Comparison of ENCODE assay signal across 26 cellular contexts in genomic region chr5:160614136-160614535, GRCh38.
"Had no signal": no experiment of that assay in that cellular context is flagged by ENCODE, and none has a peak within 500 bp of the region (broad histone marks: within the 10 kb centered on the region; RNA-seq: fewer than 3 reads in every experiment).

No MANE protein-coding gene starts in this region.

- H3K4me2 ChIP-seq: hepatocyte had no signal

- H3K9me3 ChIP-seq: esophagus squamous epithelium had no signal

- H3K27me3 Mint-ChIP-seq: activated CD4-positive, alpha-beta memory T cell treated with anti-CD3 and anti-CD28 coated beads, Interleukin-2, amount 10 ng/mL, durations not matched to agents 7 days and 5 days; activated T-cell treated with anti-CD3 and anti-CD28 coated beads, Interleukin-2, amount 50 U/mL, for 24 hours had no signal

- H2AFZ ChIP-seq: hepatocyte had no signal

- H3K27me3 ChIP-seq: brain microvascular endothelial cell, esophagus squamous epithelium, gastroesophageal sphincter, hepatocyte had no signal

- H3K36me3 Mint-ChIP-seq: activated naive CD4-positive, alpha-beta T cell treated with anti-CD3 and anti-CD28 coated beads, Interleukin-2, amount 10 ng/mL, durations not matched to agents 7 days and 5 days; activated naive CD8-positive, alpha-beta T cell; WTC11 had no signal

- ATAC-seq: activated T-cell treated with anti-CD3 and anti-CD28 coated beads, Interleukin-2, amount 50 U/mL, for 72 hours; gastroesophageal sphincter; heart right ventricle; WTC11 had no signal

- H3K4me3 ChIP-seq: esophagus squamous epithelium, gastroesophageal sphincter, heart right ventricle, hepatocyte had no signal

- H3K79me2 ChIP-seq: hepatocyte had no signal

- H3K4me1 Mint-ChIP-seq: activated CD4-positive, alpha-beta memory T cell treated with anti-CD3 and anti-CD28 coated beads, Interleukin-2, amount 10 ng/mL, durations not matched to agents 7 days and 5 days; activated CD4-positive, alpha-beta T cell treated with anti-CD3 and anti-CD28 coated beads, Interleukin-2, amount 10 ng/mL, durations not matched to agents 7 days and 5 days; activated naive CD4-positive, alpha-beta T cell treated with anti-CD3 and anti-CD28 coated beads, Interleukin-2, amount 10 ng/mL, durations not matched to agents 7 days and 5 days; WTC11 had no signal

- H3K27ac Mint-ChIP-seq: activated CD4-positive, alpha-beta memory T cell treated with anti-CD3 and anti-CD28 coated beads, Interleukin-2, amount 10 ng/mL, durations not matched to agents 7 days and 5 days; activated CD4-positive, alpha-beta T cell treated with anti-CD3 and anti-CD28 coated beads, Interleukin-2, amount 10 ng/mL, durations not matched to agents 7 days and 5 days; activated naive CD4-positive, alpha-beta T cell treated with anti-CD3 and anti-CD28 coated beads, Interleukin-2, amount 10 ng/mL, durations not matched to agents 7 days and 5 days; activated naive CD8-positive, alpha-beta T cell; activated T-cell treated with anti-CD3 and anti-CD28 coated beads, Interleukin-2, amount 50 U/mL, for 24 hours; activated T-cell treated with anti-CD3 and anti-CD28 coated beads, Interleukin-2, amount 50 U/mL, for 72 hours; WTC11 had no signal

- H3K4me3 Mint-ChIP-seq: activated CD4-positive, alpha-beta memory T cell treated with anti-CD3 and anti-CD28 coated beads, Interleukin-2, amount 10 ng/mL, durations not matched to agents 7 days and 5 days; activated CD4-positive, alpha-beta T cell treated with anti-CD3 and anti-CD28 coated beads, Interleukin-2, amount 10 ng/mL, durations not matched to agents 7 days and 5 days; activated naive CD4-positive, alpha-beta T cell treated with anti-CD3 and anti-CD28 coated beads, Interleukin-2, amount 10 ng/mL, durations not matched to agents 7 days and 5 days; activated naive CD8-positive, alpha-beta T cell; activated T-cell treated with anti-CD3 and anti-CD28 coated beads, Interleukin-2, amount 50 U/mL, for 24 hours; activated T-cell treated with anti-CD3 and anti-CD28 coated beads, Interleukin-2, amount 50 U/mL, for 72 hours; WTC11 had no signal

- H3K9me3 Mint-ChIP-seq: activated CD4-positive, alpha-beta memory T cell treated with anti-CD3 and anti-CD28 coated beads, Interleukin-2, amount 10 ng/mL, durations not matched to agents 7 days and 5 days; activated naive CD4-positive, alpha-beta T cell treated with anti-CD3 and anti-CD28 coated beads, Interleukin-2, amount 10 ng/mL, durations not matched to agents 7 days and 5 days; activated T-cell treated with anti-CD3 and anti-CD28 coated beads, Interleukin-2, amount 50 U/mL, for 24 hours had no signal

- DNase-seq: activated CD4-positive, alpha-beta memory T cell treated with anti-CD3 and anti-CD28 coated beads, Interleukin-2, amount 10 ng/mL, durations not matched to agents 7 days and 5 days; activated CD4-positive, alpha-beta T cell treated with anti-CD3 and anti-CD28 coated beads for 1 hour; activated CD4-positive, alpha-beta T cell treated with anti-CD3 and anti-CD28 coated beads for 4 hours; activated CD4-positive, alpha-beta T cell treated with anti-CD3 and anti-CD28 coated beads, Interleukin-2, amount 10 ng/mL, durations not matched to agents 7 days and 5 days; activated CD4-positive, alpha-beta T cell treated with anti-CD3 and anti-CD28 coated beads, Interleukin-2, amount 50 U/mL, for 4 hours; activated CD8-positive, alpha-beta memory T cell treated with anti-CD3 and anti-CD28 coated beads, Interleukin-2, amount 50 U/mL, for 48 hours; activated gamma-delta T cell; activated naive CD4-positive, alpha-beta T cell; activated naive CD4-positive, alpha-beta T cell treated with anti-CD3 and anti-CD28 coated beads, Interleukin-2, amount 10 ng/mL, durations not matched to agents 7 days and 5 days; activated T-cell treated with anti-CD3 and anti-CD28 coated beads for 4 hours; activated T-cell treated with anti-CD3 and anti-CD28 coated beads, Interleukin-2, amount 50 U/mL, for 24 hours; activated T-cell treated with anti-CD3 and anti-CD28 coated beads, Interleukin-2, amount 50 U/mL, for 72 hours; amniotic stem cell; anterior cingulate cortex; brain microvascular endothelial cell; effector CD8-positive, alpha-beta T cell; esophagus squamous epithelium; foreskin melanocyte; heart right ventricle; T-helper 2 cell had no signal

- H3K36me3 ChIP-seq: brain microvascular endothelial cell, esophagus squamous epithelium, gastroesophageal sphincter, heart right ventricle had no signal

- H3K4me1 ChIP-seq: esophagus squamous epithelium, gastroesophageal sphincter, heart right ventricle had no signal

- H3K27ac ChIP-seq: brain microvascular endothelial cell, epithelial cell of prostate, esophagus squamous epithelium, gastroesophageal sphincter, heart right ventricle, hepatocyte, VCaP had no signal
